In the genomic region with DNA sequence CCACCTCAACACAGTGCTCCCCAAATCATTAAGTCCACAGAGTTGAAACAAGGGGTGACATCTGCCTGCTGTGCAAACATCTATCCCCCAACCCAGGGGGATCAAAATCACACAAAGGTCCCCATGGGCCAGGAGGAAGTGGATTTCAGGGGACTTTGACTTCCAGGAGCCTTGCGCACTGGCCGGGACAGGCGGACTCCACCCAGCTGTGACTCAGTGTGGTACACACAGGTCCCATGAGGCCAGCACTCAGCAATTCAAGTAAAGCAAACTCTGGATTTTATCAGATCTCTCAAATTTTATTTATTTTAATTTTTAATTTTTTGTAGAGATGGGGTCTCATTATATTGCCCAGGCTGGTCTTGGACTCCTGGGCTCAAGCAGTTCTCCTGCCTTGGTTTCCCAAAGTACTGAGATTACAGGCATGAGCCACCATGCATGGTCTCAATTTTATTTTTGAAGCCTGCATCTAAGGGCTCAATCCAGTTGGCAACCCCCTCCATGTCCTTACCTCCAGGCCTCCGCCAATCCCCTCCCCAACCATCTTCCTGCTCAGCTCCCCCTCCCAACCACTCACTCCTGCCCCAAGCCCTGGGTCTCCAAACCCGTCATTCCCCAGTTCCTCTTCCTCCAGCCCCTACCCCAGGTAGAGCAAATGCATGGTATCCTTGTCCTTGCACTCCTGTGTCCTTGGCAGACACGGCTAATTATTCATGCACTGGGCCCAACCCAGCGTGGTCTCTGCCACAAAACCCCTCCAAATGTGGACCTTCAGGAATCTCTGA, we compare ENCODE assay signal across 25 cellular contexts. TPM values are rescaled to one million over a fixed set of nuclear protein-coding genes. Genes with fewer than 3 reads are reported as not detected.
DNase-seq lines count a peak whose midpoint lies in the region; ATAC-seq, FAIRE-seq and TF ChIP-seq lines count a peak whose summit lies in the region.
"Had no signal": no experiment of that assay in that cellular context is flagged by ENCODE, and none has a peak within 500 bp of the region (broad histone marks: within the 10 kb centered on the region; RNA-seq: fewer than 3 reads in every experiment).

No MANE protein-coding gene starts in this region.

- H3K4me3 ChIP-seq in adipocyte (ENCODE audit: low read length) (no peak overlapping the region), mesenchymal stem cell (ENCODE audit: insufficient read depth in 1 of 2, low read depth in 1 of 2, low read length in 2 of 2) (no peak overlapping the region)
- H3K4me3 ChIP-seq: pancreas, suprapubic skin, vagina had no signal

- no peak for TF ChIP-seq POLR2A in H54 (IDR thresholded peaks at IDR 0.05; ENCODE audit: low read depth, low read length)

- DNase-seq in AG08396 (ENCODE audit: low spot score) (peak; percentile 58), H54 (ENCODE audit: insufficient read length, low spot score) (peak; percentile 83), adipocyte (ENCODE audit: low read depth) (peak; percentile 6), mesenchymal stem cell (peak; percentile 8), ureter (ENCODE audit: low spot score) (no peak)
- DNase-seq: activated CD8-positive, alpha-beta T cell treated with anti-CD3 and anti-CD28 coated beads for 36 hours; activated naive CD4-positive, alpha-beta T cell; activated T-cell treated with anti-CD3 and anti-CD28 coated beads, Interleukin-2, amount 50 U/mL, for 1 hour; anterior cingulate cortex; DND-41; mammary epithelial cell; naive thymus-derived CD4-positive, alpha-beta T cell; NCI-H2107; NCI-H510A treated with DMSO at 0.1 percent for 48 hours; pancreas; right cardiac atrium had no signal

- H3K27me3 ChIP-seq in adipocyte (replicated peaks; ENCODE audit: control insufficient read depth, insufficient read depth, low read length) (peaks cover 20% of the 10 kb centered on the region), mesenchymal stem cell (ENCODE audit: control insufficient read depth in 1 of 2, insufficient read depth in 1 of 2, low read length in 2 of 2) (peaks cover 22 to 33% of the 10 kb centered on the region in 2 experiments)
- H3K27me3 ChIP-seq: pancreas, vagina had no signal

- H2BK120ac ChIP-seq in mesenchymal stem cell (ENCODE audit: low read depth, low read length) = no peak overlapping the region

- H3K18ac ChIP-seq in mesenchymal stem cell (ENCODE audit: low read depth in 1 of 2, low read length in 2 of 2) = no peak overlapping the region

- no peak overlapping the region for H3K23ac ChIP-seq in mesenchymal stem cell (ENCODE audit: low read length in 2 of 2)

- no peak overlapping the region for H2AK5ac ChIP-seq in mesenchymal stem cell (ENCODE audit: low read length, severe bottlenecking)

- no peak for FAIRE-seq in H54 (lab: Jason Lieb, UNC)
- FAIRE-seq: pancreas, RCC 7860 had no signal

- 79% methylated on average over 5 of the region's 7 CpGs for WGBS in mesenchymal stem cell

- no peak overlapping the region for H3K9ac ChIP-seq in adipocyte (ENCODE audit: low read length)
- H3K9ac ChIP-seq in mesenchymal stem cell (ENCODE audit: low read length) = no peak overlapping the region

- H3K4me2 ChIP-seq in mesenchymal stem cell (ENCODE audit: low read length, poor library complexity, severe bottlenecking) = no peak overlapping the region

- H3K4me1 ChIP-seq in adipocyte (ENCODE audit: control insufficient read depth, insufficient read depth, low read length) = peaks cover 8% of the 10 kb centered on the region
- H3K4me1 ChIP-seq in mesenchymal stem cell (ENCODE audit: control insufficient read depth, insufficient read depth, low read depth, low read length) = peaks cover 2% of the 10 kb centered on the region

- H3K14ac ChIP-seq in mesenchymal stem cell (ENCODE audit: low read length in 2 of 2) = no peak overlapping the region

- H3K9me3 ChIP-seq in adipocyte (ENCODE audit: control insufficient read depth, low read length) (no peaks in the 10 kb centered on the region), mesenchymal stem cell (ENCODE audit: control insufficient read depth, low read length) (no peaks in the 10 kb centered on the region)
- H3K9me3 ChIP-seq: pancreas, suprapubic skin, vagina had no signal

- H2BK15ac ChIP-seq in mesenchymal stem cell (ENCODE audit: low read depth, poor library complexity, severe bottlenecking) = peak overlapping the region; percentile 16

- no peaks in the 10 kb centered on the region for H3K79me1 ChIP-seq in mesenchymal stem cell (replicated peaks; ENCODE audit: low read length, poor library complexity, severe bottlenecking)

- no peaks in the 10 kb centered on the region for H3K36me3 ChIP-seq in adipocyte (ENCODE audit: control insufficient read depth, insufficient read depth, low read length, severe bottlenecking)
- H3K36me3 ChIP-seq in mesenchymal stem cell (ENCODE audit: control insufficient read depth in 1 of 2, insufficient read depth in 2 of 2, low read depth in 1 of 2, low read length in 2 of 2) = peaks cover 0 to 3% of the 10 kb centered on the region in 2 experiments
- H3K36me3 ChIP-seq: pancreas, suprapubic skin, vagina had no signal

- no peak overlapping the region for H4K8ac ChIP-seq in mesenchymal stem cell (ENCODE audit: low read length)

- no peak overlapping the region for H2BK5ac ChIP-seq in mesenchymal stem cell (ENCODE audit: low read depth, low read length, poor library complexity, severe bottlenecking)

- ATAC-seq in HG03432 (IDR thresholded peaks at IDR 0.05; ENCODE audit: unreplicated experiment) (no peak), GM18868 (IDR thresholded peaks at IDR 0.05; ENCODE audit: unreplicated experiment) (no peak), GM21786 (IDR thresholded peaks at IDR 0.05; ENCODE audit: unreplicated experiment) (no peak)
- ATAC-seq: activated CD4-positive, CD25-positive, alpha-beta regulatory T cell treated with anti-CD3 and anti-CD28 coated beads, Interleukin-2, amount 50 U/mL, for 24 hours; activated CD8-positive, alpha-beta T cell treated with anti-CD3 and anti-CD28 coated beads for 36 hours; naive thymus-derived CD4-positive, alpha-beta T cell; pancreas; right cardiac atrium had no signal

- H2BK12ac ChIP-seq in mesenchymal stem cell (ENCODE audit: low read length in 2 of 2) = no peak overlapping the region

- no peak overlapping the region for H3K27ac ChIP-seq in mesenchymal stem cell (ENCODE audit: low read length, poor library complexity, severe bottlenecking)
- H3K27ac ChIP-seq: pancreas, suprapubic skin, vagina had no signal

- no peak overlapping the region for H3K4ac ChIP-seq in mesenchymal stem cell (ENCODE audit: low read depth in 1 of 2, low read length in 2 of 2)

- H4K91ac ChIP-seq in mesenchymal stem cell (ENCODE audit: low read length) = no peak overlapping the region

- no peak overlapping the region for H2AFZ ChIP-seq in mesenchymal stem cell (ENCODE audit: low read depth, low read length)

RNA-seq across cellular contexts. Expression of a gene that starts 18.2 kb away (rescaled TPM):
- 11.6 TPM for polyA plus RNA-seq in mesenchymal stem cell (2013, experiment 1 of 2)
- 4.5 TPM for polyA plus RNA-seq in mesenchymal stem cell (2013, experiment 2 of 2)
- total RNA-seq in ureter = 17.8 TPM

RNA-seq across cellular contexts. Expression of a gene that starts 19.1 kb away (rescaled TPM):
- polyA plus RNA-seq in mesenchymal stem cell (2013, experiment 1 of 2) = not detected
- polyA plus RNA-seq in mesenchymal stem cell (2013, experiment 2 of 2) = not detected
- total RNA-seq in ureter = not detected
- total RNA-seq: activated CD8-positive, alpha-beta T cell treated with anti-CD3 and anti-CD28 coated beads for 36 hours; epithelial cell of proximal tubule; kidney epithelial cell; mammary epithelial cell; naive thymus-derived CD4-positive, alpha-beta T cell; right cardiac atrium; suprapubic skin; vagina had no signal
- polyA plus RNA-seq: mammary epithelial cell; naive thymus-derived CD4-positive, alpha-beta T cell; right cardiac atrium had no signal

RNA-seq across cellular contexts. Expression of a gene that starts 35.6 kb away (rescaled TPM):
- polyA plus RNA-seq in mesenchymal stem cell (2013, experiment 1 of 2) = 30.8 TPM
- 27.8 TPM for polyA plus RNA-seq in mesenchymal stem cell (2013, experiment 2 of 2)
- 51.1 TPM for total RNA-seq in ureter

RNA-seq across cellular contexts. Expression of a gene that starts 36.7 kb away (rescaled TPM):
- 418 TPM for polyA plus RNA-seq in mesenchymal stem cell (2013, experiment 1 of 2)
- polyA plus RNA-seq in mesenchymal stem cell (2013, experiment 2 of 2) = 419 TPM
- total RNA-seq in ureter = 80.9 TPM
- total RNA-seq: mammary epithelial cell had no signal
- polyA plus RNA-seq: mammary epithelial cell; naive thymus-derived CD4-positive, alpha-beta T cell had no signal

RNA-seq across cellular contexts. Expression of a gene that starts 45.2 kb away (rescaled TPM):
- polyA plus RNA-seq in mesenchymal stem cell (2013, experiment 1 of 2) = 11.1 TPM
- polyA plus RNA-seq in mesenchymal stem cell (2013, experiment 2 of 2) = 11.4 TPM
- 7.2 TPM for total RNA-seq in ureter
